ENCODE assay signal across 24 cellular contexts in genomic region chr17:51352798-51353197, GRCh38.
DNase-seq lines count a peak whose midpoint lies in the region; ATAC-seq, FAIRE-seq and TF ChIP-seq lines count a peak whose summit lies in the region.
"Had no signal": no experiment of that assay in that cellular context is flagged by ENCODE, and none has a peak within 500 bp of the region (broad histone marks: within the 10 kb centered on the region; RNA-seq: fewer than 3 reads in every experiment).

No MANE protein-coding gene starts in this region.

- peak; percentile 62 for DNase-seq in mammary epithelial cell
- DNase-seq in breast epithelium (ENCODE audit: low spot score in 2 of 2) = no peak
- no peak for DNase-seq in bronchial epithelial cell (ENCODE audit: low read depth)
- peak; percentile 22 for DNase-seq in myocyte (ENCODE audit: low read depth)
- DNase-seq in WTC11 (ENCODE audit: low spot score) = no peak
- no peak for DNase-seq in activated CD8-positive, alpha-beta T cell treated with anti-CD3 and anti-CD28 coated beads, Interleukin-2, amount 10 ng/mL, durations not matched to agents 7 days and 5 days
- DNase-seq in BE2C = no peak
- DNase-seq: ACHN; C1 segment of cervical spinal cord; CD8-positive, alpha-beta memory T cell; DMS53; EL; MM.1S; NCI-H1048; NCI-H1436; NCI-H187 treated with DMSO at 0.1 percent for 48 hours; NCI-H2107; NCI-H748 treated with DMSO at 0.1 percent for 48 hours; NK-92 treated with Interleukin-12 subunit alpha and Interleukin-12 subunit beta, amount 100 ng/mL, for 24 hours had no signal

- no peak overlapping the region for H2AFZ ChIP-seq in mammary epithelial cell (ENCODE audit: low read depth, low read length)

- no peaks in the 10 kb centered on the region for H3K36me3 ChIP-seq in mammary epithelial cell (ENCODE audit: insufficient read depth, low read length)
- no peaks in the 10 kb centered on the region for H3K36me3 ChIP-seq in breast epithelium
- H3K36me3 ChIP-seq in bronchial epithelial cell (ENCODE audit: control insufficient read depth, insufficient read depth, low read length) = no peaks in the 10 kb centered on the region
- H3K36me3 ChIP-seq in BE2C = no peaks in the 10 kb centered on the region

- H3K27me3 Mint-ChIP-seq in WTC11 (ENCODE audit: low read depth) = no peaks in the 10 kb centered on the region; the same call in 1 of the 2 replicates
- peaks cover 22% of the 10 kb centered on the region for H3K27me3 Mint-ChIP-seq in activated CD8-positive, alpha-beta T cell treated with anti-CD3 and anti-CD28 coated beads, Interleukin-2, amount 10 ng/mL, durations not matched to agents 7 days and 5 days (ENCODE audit: low read depth)

- H3K4me3 Mint-ChIP-seq in WTC11 = no peak overlapping the region
- no peak overlapping the region for H3K4me3 Mint-ChIP-seq in activated CD8-positive, alpha-beta T cell treated with anti-CD3 and anti-CD28 coated beads, Interleukin-2, amount 10 ng/mL, durations not matched to agents 7 days and 5 days
- H3K4me3 Mint-ChIP-seq: CD8-positive, alpha-beta memory T cell had no signal

- no peaks in the 10 kb centered on the region for H3K4me1 Mint-ChIP-seq in WTC11
- no peaks in the 10 kb centered on the region for H3K4me1 Mint-ChIP-seq in activated CD8-positive, alpha-beta T cell treated with anti-CD3 and anti-CD28 coated beads, Interleukin-2, amount 10 ng/mL, durations not matched to agents 7 days and 5 days (ENCODE audit: low read depth)
- H3K4me1 Mint-ChIP-seq: CD8-positive, alpha-beta memory T cell had no signal

- no peak for TF ChIP-seq CTCF in mammary epithelial cell (conservative IDR thresholded peaks at IDR 0.05 in 1 of 2, IDR thresholded peaks at IDR 0.05 in 1 of 2; ENCODE audit: extremely low read depth in 1 of 2, insufficient read depth in 1 of 2, low read depth in 1 of 2, low read length in 2 of 2)
- no peak for TF ChIP-seq CTCF in breast epithelium (IDR thresholded peaks at IDR 0.05)
- TF ChIP-seq CTCF in bronchial epithelial cell (IDR thresholded peaks at IDR 0.05; ENCODE audit: insufficient read depth, low read length, severe bottlenecking) = no peak
- no peak for TF ChIP-seq CTCF in WTC11 (IDR thresholded peaks at IDR 0.05)
- no peak for TF ChIP-seq CTCF in BE2C (IDR thresholded peaks at IDR 0.05; ENCODE audit: low read depth, low read length)

- H3K79me2 ChIP-seq in mammary epithelial cell (ENCODE audit: insufficient read depth, low read length) = no peaks in the 10 kb centered on the region

- POLR2A ChIA-PET in WTC11 (lab: Charles Lee) = no interaction called here
- POLR2A ChIA-PET in activated CD8-positive, alpha-beta T cell treated with anti-CD3 and anti-CD28 coated beads, Interleukin-2, amount 10 ng/mL, durations not matched to agents 7 days and 5 days (lab: Charles Lee) = no interaction called here

- H3K4me1 ChIP-seq in mammary epithelial cell (ENCODE audit: insufficient read depth, low read length) (no peaks in the 10 kb centered on the region), breast epithelium (no peaks in the 10 kb centered on the region), BE2C (peaks cover 28% of the 10 kb centered on the region)

- H3K36me3 Mint-ChIP-seq in WTC11 = no peaks in the 10 kb centered on the region
- H3K36me3 Mint-ChIP-seq in activated CD8-positive, alpha-beta T cell treated with anti-CD3 and anti-CD28 coated beads, Interleukin-2, amount 10 ng/mL, durations not matched to agents 7 days and 5 days (ENCODE audit: low read depth) = no peaks in the 10 kb centered on the region
- H3K36me3 Mint-ChIP-seq: CD8-positive, alpha-beta memory T cell had no signal

- no TSS peak for BruUV-seq in mammary epithelial cell (replicated peaks; lab: Mats Ljungman, UMichigan)

- CTCF ChIA-PET in mammary epithelial cell (lab: Charles Lee; ENCODE audit: low non-redundant PET) = no interaction called here
- CTCF ChIA-PET in WTC11 (lab: Charles Lee) = interaction anchor here (1.2 kb wide), 1 partner anchor 30 kb away, joined by 3 read pairs; no protein-coding TSS in a partner anchor
- CTCF ChIA-PET in activated CD8-positive, alpha-beta T cell treated with anti-CD3 and anti-CD28 coated beads, Interleukin-2, amount 10 ng/mL, durations not matched to agents 7 days and 5 days (lab: Charles Lee) = no interaction called here

- TF ChIP-seq POLR2A in breast epithelium (IDR thresholded peaks at IDR 0.05) = no peak

- peak; percentile 28 for FAIRE-seq in bronchial epithelial cell (lab: Jason Lieb, UNC)
- FAIRE-seq: H54, HepG2, K562 had no signal

- dilution Hi-C loops in mammary epithelial cell (cut with HindIII; ENCODE audit: low sequenced_read_pairs) = no loop called here

- no peaks in the 10 kb centered on the region for H4K20me1 ChIP-seq in mammary epithelial cell (ENCODE audit: insufficient read depth, low read length)

- intact Hi-C loops in mammary epithelial cell (cut with micrococcal nuclease) (no loop called here), breast epithelium (cut with DNase I; ENCODE audit: low total_unique reads) (no loop called here)

- no peaks in the 10 kb centered on the region for H3K9me3 Mint-ChIP-seq in WTC11
- no peaks in the 10 kb centered on the region for H3K9me3 Mint-ChIP-seq in activated CD8-positive, alpha-beta T cell treated with anti-CD3 and anti-CD28 coated beads, Interleukin-2, amount 10 ng/mL, durations not matched to agents 7 days and 5 days (ENCODE audit: insufficient read depth)
- H3K9me3 Mint-ChIP-seq: CD8-positive, alpha-beta memory T cell had no signal

- H3K4me3 ChIP-seq in mammary epithelial cell (replicated peaks in 1 of 3; ENCODE audit: insufficient read depth in 1 of 3, low read depth in 2 of 3, low read length in 3 of 3) = no peak overlapping the region
- H3K4me3 ChIP-seq in breast epithelium = no peak overlapping the region
- no peak overlapping the region for H3K4me3 ChIP-seq in bronchial epithelial cell (ENCODE audit: low read depth, low read length)
- H3K4me3 ChIP-seq in BE2C (ENCODE audit: low read depth, low read length) = no peak overlapping the region
- H3K4me3 ChIP-seq: K562 had no signal

- in situ Hi-C loops in mammary epithelial cell (cut with MboI; ENCODE audit: low sequenced_read_pairs in 2 of 2) = loop anchor here in 1 of 2 donors (25.0 kb wide), 1 partner anchor 185 kb away; no protein-coding TSS in a partner anchor

- no peak for ATAC-seq in WTC11
- no peak for ATAC-seq in activated CD8-positive, alpha-beta T cell treated with anti-CD3 and anti-CD28 coated beads, Interleukin-2, amount 10 ng/mL, durations not matched to agents 7 days and 5 days
- no peak for ATAC-seq in HG03135 (IDR thresholded peaks at IDR 0.05; ENCODE audit: unreplicated experiment)
- ATAC-seq: K562 had no signal

- WGBS in mammary epithelial cell (ENCODE audit: low coverage, missing lambda C conversion rate) = 0% methylated on average over 1 of the region's 1 CpG

- peaks cover 2% of the 10 kb centered on the region for H3K27me3 ChIP-seq in mammary epithelial cell (ENCODE audit: insufficient read depth, low read length)
- H3K27me3 ChIP-seq in breast epithelium = no peaks in the 10 kb centered on the region
- H3K27me3 ChIP-seq in bronchial epithelial cell (ENCODE audit: control insufficient read depth, insufficient read depth, low read length) = peaks cover 1% of the 10 kb centered on the region
- no peaks in the 10 kb centered on the region for H3K27me3 ChIP-seq in BE2C

- H3K9me3 ChIP-seq in mammary epithelial cell (replicated peaks; ENCODE audit: insufficient read depth, low read length) = no peaks in the 10 kb centered on the region
- no peaks in the 10 kb centered on the region for H3K9me3 ChIP-seq in breast epithelium
- H3K9me3 ChIP-seq in BE2C = no peaks in the 10 kb centered on the region

- H3K4me2 ChIP-seq in mammary epithelial cell (ENCODE audit: insufficient read depth, low read depth, low read length) = no peak overlapping the region

- no peak overlapping the region for H3K27ac Mint-ChIP-seq in WTC11
- no peak overlapping the region for H3K27ac Mint-ChIP-seq in activated CD8-positive, alpha-beta T cell treated with anti-CD3 and anti-CD28 coated beads, Interleukin-2, amount 10 ng/mL, durations not matched to agents 7 days and 5 days
- H3K27ac Mint-ChIP-seq: CD8-positive, alpha-beta memory T cell had no signal

- H3K9ac ChIP-seq in mammary epithelial cell (ENCODE audit: insufficient read depth, low read length) = no peak overlapping the region

- H3K27ac ChIP-seq in mammary epithelial cell (ENCODE audit: insufficient read depth, low read depth, low read length) (no peak overlapping the region), breast epithelium (no peak overlapping the region)
- H3K27ac ChIP-seq: 22Rv1 had no signal

TF ChIP-seq in WTC11, 78 proteins besides CTCF, POLR2A, EP300 and RAD21:
- no peak for TF ChIP-seq AR (CRISPR knock-in tag; IDR thresholded peaks at IDR 0.05)
- TF ChIP-seq SP1 (CRISPR knock-in tag; conservative IDR thresholded peaks at IDR 0.05) = no peak

Comparison
In these comparisons a context has a peak if more than half of its experiments do, and no peak if none do; other contexts are left out.
1. DNase-seq: peak in mammary epithelial cell (single experiment) and myocyte (single experiment); none in breast epithelium (0 of 2), bronchial epithelial cell (single experiment), WTC11 (single experiment), activated CD8-positive, alpha-beta T cell treated with anti-CD3 and anti-CD28 coated beads, Interleukin-2, amount 10 ng/mL, durations not matched to agents 7 days and 5 days (single experiment) and BE2C (single experiment).